ENCODE assay signal across 15 cellular contexts in the genomic region with DNA sequence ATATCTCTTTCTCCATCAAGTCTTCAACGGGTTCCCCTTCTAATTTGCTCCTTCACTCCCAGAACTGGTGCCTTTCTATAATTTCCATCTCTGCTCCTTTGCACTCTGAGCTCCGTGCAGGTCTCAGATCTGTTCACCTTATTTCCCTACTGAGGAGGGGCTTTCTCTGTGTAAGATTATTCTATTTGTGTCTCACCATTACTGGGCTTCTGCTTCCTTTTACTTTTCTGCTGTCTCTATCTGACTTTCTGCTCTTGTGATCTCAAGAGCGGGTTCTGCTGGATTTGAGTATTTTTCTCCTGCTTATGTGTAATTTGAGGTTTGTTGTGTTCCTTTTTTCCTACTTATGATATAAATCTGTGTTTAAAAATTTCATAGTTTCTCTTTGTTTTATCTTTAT.
"Had no signal": no experiment of that assay in that cellular context is flagged by ENCODE, and none has a peak within 500 bp of the region (broad histone marks: within the 10 kb centered on the region; RNA-seq: fewer than 3 reads in every experiment).

No MANE protein-coding gene starts in this region.

- H3K4me1 Mint-ChIP-seq: neural progenitor cell; stimulated activated memory B cell treated with anti-CD40 and anti-IgM and Interleukin-4, amounts not matched to agents 10 μg/mL and 1 μg/mL and 100 μg/mL, for 72 hours had no signal

- DNase-seq: activated CD4-positive, alpha-beta T cell treated with anti-CD3 and anti-CD28 coated beads, Interleukin-2, amount 50 U/mL, for 48 hours; activated effector memory CD4-positive, alpha-beta T cell treated with Interleukin-2 at 50 U/mL for 16 hours; anterior cingulate cortex; body of pancreas; cortex of kidney; mesenchymal stem cell; mucosa of descending colon; posterior cingulate gyrus; right lobe of liver; stimulated activated CD4-positive, alpha-beta T cell treated with anti-CD3 and anti-CD28 coated beads, Interleukin-1b, Interleukin-23, amount 100 ng/mL, for 48 hours; SW 1271 had no signal

- H3K27ac Mint-ChIP-seq: neural progenitor cell; stimulated activated memory B cell treated with anti-CD40 and anti-IgM and Interleukin-4, amounts not matched to agents 10 μg/mL and 1 μg/mL and 100 μg/mL, for 72 hours; type B pancreatic cell had no signal

- H3K27me3 Mint-ChIP-seq: stimulated activated memory B cell treated with anti-CD40 and anti-IgM and Interleukin-4, amounts not matched to agents 10 μg/mL and 1 μg/mL and 100 μg/mL, for 72 hours; type B pancreatic cell had no signal

- ATAC-seq: activated CD4-positive, CD25-positive, alpha-beta regulatory T cell treated with anti-CD3 and anti-CD28 coated beads, Interleukin-2, amount 50 U/mL, for 24 hours; body of pancreas; mucosa of descending colon; right lobe of liver; stimulated activated memory B cell treated with anti-CD40 and anti-IgM and Interleukin-4, amounts not matched to agents 10 μg/mL and 1 μg/mL and 100 μg/mL, for 72 hours had no signal

- H3K4me3 Mint-ChIP-seq: neural progenitor cell; stimulated activated memory B cell treated with anti-CD40 and anti-IgM and Interleukin-4, amounts not matched to agents 10 μg/mL and 1 μg/mL and 100 μg/mL, for 72 hours; type B pancreatic cell had no signal

- H3K9me3 Mint-ChIP-seq: neural progenitor cell; stimulated activated memory B cell treated with anti-CD40 and anti-IgM and Interleukin-4, amounts not matched to agents 10 μg/mL and 1 μg/mL and 100 μg/mL, for 72 hours; type B pancreatic cell had no signal

- H3K36me3 Mint-ChIP-seq: stimulated activated memory B cell treated with anti-CD40 and anti-IgM and Interleukin-4, amounts not matched to agents 10 μg/mL and 1 μg/mL and 100 μg/mL, for 72 hours had no signal
